ENCODE assay signal across 8 cellular contexts in genomic region chr1:167687919-167688519, GRCh38. TPM values are rescaled to one million over a fixed set of nuclear protein-coding genes. Genes with fewer than 3 reads are reported as not detected.
DNase-seq lines count a peak whose midpoint lies in the region; ATAC-seq and TF ChIP-seq lines count a peak whose summit lies in the region.

No MANE protein-coding gene starts in this region.

- DNase-seq in GM12865 (ENCODE audit: low read depth) (peak; percentile 89), NCI-H748 (lab: John Stamatoyannopoulos, UW; ENCODE audit: unreplicated experiment) (peak; percentile 76), dermis microvascular lymphatic vessel endothelial cell (ENCODE audit: low read depth in 2 of 2) (peak; percentile 79 to 82), lung microvascular endothelial cell (ENCODE audit: low read depth in 2 of 2) (peak; percentile 83 to 89)
- peak; percentile 68 to 82 for DNase-seq in activated CD4-positive, alpha-beta T cell treated with anti-CD3 and anti-CD28 coated beads, Interleukin-2, amount 50 U/mL, for 24 hours (ENCODE audit: low read depth in 1 of 2, low spot score in 1 of 2)
- DNase-seq in stimulated activated CD8-positive, alpha-beta memory T cell treated with anti-CD3 and anti-CD28 coated beads, Interleukin-15, amount 100 ng/mL, for 4 hours (ENCODE audit: low read depth in 2 of 2), result peak; percentile 11 to 66

- ATAC-seq in HG03280 (IDR thresholded peaks at IDR 0.05; ENCODE audit: unreplicated experiment) (peak; percentile 53), HG03457 (IDR thresholded peaks at IDR 0.05; ENCODE audit: unreplicated experiment) (no peak)

- no peak overlapping the region for H3K4me3 ChIP-seq in GM12865 (ENCODE audit: low read depth, low read length)

- TF ChIP-seq CTCF in GM12865 (IDR thresholded peaks at IDR 0.05; ENCODE audit: insufficient read depth, low read depth, low read length, missing control alignments), result peak; percentile 83

RNA-seq across cellular contexts. Expression of gene MPZL1, which starts 33.8 kb away (rescaled TPM):
- total RNA-seq in dermis microvascular lymphatic vessel endothelial cell, result 99.5 and 107 TPM in 2 replicates
- total RNA-seq in lung microvascular endothelial cell, result 77.8 and 85.1 TPM in 2 replicates

RNA-seq across cellular contexts. Expression of gene RCSD1, which starts 58.0 kb away (rescaled TPM):
- total RNA-seq in dermis microvascular lymphatic vessel endothelial cell (21.4 and 28.8 TPM in 2 replicates), lung microvascular endothelial cell (21.4 and 99.8 TPM in 2 replicates)

Comparison
In these comparisons a context has a peak if more than half of its experiments do, and no peak if none do; other contexts are left out.
1. DNase-seq: peak in every context shown above with its lines; median percentile 89 in GM12865; 86 in lung microvascular endothelial cell; 80 in dermis microvascular lymphatic vessel endothelial cell; 76 in NCI-H748; 75 in activated CD4-positive, alpha-beta T cell treated with anti-CD3 and anti-CD28 coated beads, Interleukin-2, amount 50 U/mL, for 24 hours; 38 in stimulated activated CD8-positive, alpha-beta memory T cell treated with anti-CD3 and anti-CD28 coated beads, Interleukin-15, amount 100 ng/mL, for 4 hours.